ENCODE assay signal across 1 cellular context in the genomic region with DNA sequence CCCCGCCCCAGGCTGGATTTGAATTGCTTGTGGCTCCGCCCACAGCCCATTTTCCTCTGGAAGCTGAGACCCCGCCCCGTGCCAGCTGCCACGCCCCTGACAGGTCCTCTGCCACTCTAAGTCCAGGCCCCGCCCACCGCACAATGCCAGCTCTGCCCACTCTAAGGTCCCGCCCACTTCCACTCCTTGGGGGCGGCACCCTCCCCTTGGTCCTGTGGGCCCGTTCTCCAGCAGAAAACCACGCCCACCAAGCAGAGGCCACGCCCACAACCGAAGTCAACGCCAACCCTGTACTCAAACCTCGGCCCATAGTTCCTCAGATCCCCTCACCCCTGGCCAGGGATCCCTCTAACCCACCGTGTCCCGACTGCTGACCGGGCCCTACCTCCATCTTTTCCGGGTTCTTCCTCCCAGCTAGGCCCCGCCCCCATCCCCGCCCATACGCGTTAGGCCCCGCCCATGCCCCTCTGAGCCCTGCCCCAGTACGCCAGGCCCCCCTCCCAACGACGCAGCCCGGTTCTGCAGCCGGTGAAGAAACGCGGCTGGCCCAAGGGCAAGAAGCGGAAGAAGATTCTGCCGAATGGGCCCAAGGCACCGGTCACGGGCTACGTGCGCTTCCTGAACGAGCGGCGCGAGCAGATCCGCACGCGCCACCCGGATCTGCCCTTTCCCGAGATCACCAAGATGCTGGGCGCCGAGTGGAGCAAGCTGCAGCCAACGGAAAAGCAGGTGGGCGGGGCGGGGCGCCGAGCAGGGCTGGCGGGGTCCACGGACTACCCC.
TF ChIP-seq lines count a peak whose summit lies in the region.

No MANE protein-coding gene starts in this region.

TF ChIP-seq in K562, 482 proteins besides CTCF, POLR2A, EP300 and RAD21 (continued from another document and continues in another):
- TF ChIP-seq CHD1 (IDR thresholded peaks at IDR 0.05; ENCODE audit: low read length) (no peak), CREB1 (IDR thresholded peaks at IDR 0.05) (no peak), CREB1 (CRISPR knock-in tag; IDR thresholded peaks at IDR 0.05) (peak; percentile 16; the same call in 1 of the 2 replicates), FOXM1 (IDR thresholded peaks at IDR 0.05; ENCODE audit: low read depth) (no peak), FOXM1 (CRISPR knock-in tag; IDR thresholded peaks at IDR 0.05; ENCODE audit: low read depth) (no peak), PTTG1 (tag; IDR thresholded peaks at IDR 0.05; ENCODE audit: low read depth) (no peak), HMGN3 (IDR thresholded peaks at IDR 0.05; ENCODE audit: borderline replicate concordance, extremely low read depth, insufficient read length, low read depth, low read length) (peak; percentile 33), HMGXB4 (CRISPR knock-in tag; IDR thresholded peaks at IDR 0.05) (no peak), GATA2 (CRISPR knock-in tag; IDR thresholded peaks at IDR 0.05) (no peak), TCF15 (CRISPR knock-in tag; IDR thresholded peaks at IDR 0.05) (no peak), NFRKB (IDR thresholded peaks at IDR 0.05; ENCODE audit: low read depth) (0 out of 2 replicates have a peak, but pooled peaks have one; percentile 36), ZNF431 (CRISPR knock-in tag; IDR thresholded peaks at IDR 0.05) (no peak), CBX3 (IDR thresholded peaks at IDR 0.05; ENCODE audit: borderline replicate concordance in 1 of 2, low read length in 2 of 2) (peak in 1 of 2 experiments; percentile 17; a peak in 1 of 3 replicates), RFX5 (IDR thresholded peaks at IDR 0.05; ENCODE audit: low read depth, low read length) (no peak), POU5F1 (IDR thresholded peaks at IDR 0.05; ENCODE audit: borderline replicate concordance, low read depth, low read length, partially characterized antibody) (no peak), ZNF444 (CRISPR knock-in tag; IDR thresholded peaks at IDR 0.05) (no peak), MXI1 (IDR thresholded peaks at IDR 0.05; ENCODE audit: low read depth, low read length) (peak; percentile 20; the same call in 1 of the 2 replicates), ELF1 (tag; IDR thresholded peaks at IDR 0.05) (peak; percentile 59), XRCC5 (IDR thresholded peaks at IDR 0.05; ENCODE audit: low read depth, low read length) (peak; percentile 38; the same call in 1 of the 2 replicates), NFIX (CRISPR knock-in tag; IDR thresholded peaks at IDR 0.05; ENCODE audit: low read depth) (no peak), SMARCB1 (IDR thresholded peaks at IDR 0.05; ENCODE audit: insufficient read length, low read depth) (no peak), ZNF695 (CRISPR knock-in tag; IDR thresholded peaks at IDR 0.05) (no peak), ZBTB7A (IDR thresholded peaks at IDR 0.05; ENCODE audit: borderline replicate concordance, control insufficient read depth, low read depth, low read length) (no peak), MCM3 (IDR thresholded peaks at IDR 0.05) (no peak), ATF1 (CRISPR knock-in tag; IDR thresholded peaks at IDR 0.05) (no peak), ATF1 (tag; IDR thresholded peaks at IDR 0.05) (no peak), ZNF778 (CRISPR knock-in tag; IDR thresholded peaks at IDR 0.05) (no peak), CBX2 (IDR thresholded peaks at IDR 0.05; ENCODE audit: insufficient read depth, low read length, poor library complexity, severe bottlenecking) (no peak), HDAC2 (IDR thresholded peaks at IDR 0.05) (no peak), ZKSCAN3 (CRISPR knock-in tag; IDR thresholded peaks at IDR 0.05) (no peak), RNF219 (CRISPR knock-in tag; IDR thresholded peaks at IDR 0.05) (no peak), NUFIP1 (IDR thresholded peaks at IDR 0.05; ENCODE audit: partially characterized antibody) (no peak), SREBF1 (IDR thresholded peaks at IDR 0.05; ENCODE audit: borderline replicate concordance, low read depth, low read length) (no peak), KLF6 (CRISPR knock-in tag; IDR thresholded peaks at IDR 0.05; ENCODE audit: borderline replicate concordance) (no peak), LCOR (CRISPR knock-in tag; IDR thresholded peaks at IDR 0.05) (no peak), SIN3B (IDR thresholded peaks at IDR 0.05; ENCODE audit: low read depth) (no peak), SMAD1 (IDR thresholded peaks at IDR 0.05; ENCODE audit: low read depth, low read length, partially characterized antibody) (no peak), SFPQ (IDR thresholded peaks at IDR 0.05; ENCODE audit: low read depth, low read length) (no peak), TFAP4 (CRISPR knock-in tag; IDR thresholded peaks at IDR 0.05; ENCODE audit: borderline replicate concordance) (peak; percentile 60), MXD1 (CRISPR knock-in tag; IDR thresholded peaks at IDR 0.05; ENCODE audit: borderline replicate concordance, poor library complexity, severe bottlenecking) (no peak), SMAD2 (IDR thresholded peaks at IDR 0.05; ENCODE audit: low read depth, low read length) (no peak), STAT6 (CRISPR knock-in tag; IDR thresholded peaks at IDR 0.05) (no peak), ZNF395 (CRISPR knock-in tag; IDR thresholded peaks at IDR 0.05) (0 out of 2 replicates have a peak, but pooled peaks have one; percentile 29)
- TF ChIP-seq, protein P1, sequence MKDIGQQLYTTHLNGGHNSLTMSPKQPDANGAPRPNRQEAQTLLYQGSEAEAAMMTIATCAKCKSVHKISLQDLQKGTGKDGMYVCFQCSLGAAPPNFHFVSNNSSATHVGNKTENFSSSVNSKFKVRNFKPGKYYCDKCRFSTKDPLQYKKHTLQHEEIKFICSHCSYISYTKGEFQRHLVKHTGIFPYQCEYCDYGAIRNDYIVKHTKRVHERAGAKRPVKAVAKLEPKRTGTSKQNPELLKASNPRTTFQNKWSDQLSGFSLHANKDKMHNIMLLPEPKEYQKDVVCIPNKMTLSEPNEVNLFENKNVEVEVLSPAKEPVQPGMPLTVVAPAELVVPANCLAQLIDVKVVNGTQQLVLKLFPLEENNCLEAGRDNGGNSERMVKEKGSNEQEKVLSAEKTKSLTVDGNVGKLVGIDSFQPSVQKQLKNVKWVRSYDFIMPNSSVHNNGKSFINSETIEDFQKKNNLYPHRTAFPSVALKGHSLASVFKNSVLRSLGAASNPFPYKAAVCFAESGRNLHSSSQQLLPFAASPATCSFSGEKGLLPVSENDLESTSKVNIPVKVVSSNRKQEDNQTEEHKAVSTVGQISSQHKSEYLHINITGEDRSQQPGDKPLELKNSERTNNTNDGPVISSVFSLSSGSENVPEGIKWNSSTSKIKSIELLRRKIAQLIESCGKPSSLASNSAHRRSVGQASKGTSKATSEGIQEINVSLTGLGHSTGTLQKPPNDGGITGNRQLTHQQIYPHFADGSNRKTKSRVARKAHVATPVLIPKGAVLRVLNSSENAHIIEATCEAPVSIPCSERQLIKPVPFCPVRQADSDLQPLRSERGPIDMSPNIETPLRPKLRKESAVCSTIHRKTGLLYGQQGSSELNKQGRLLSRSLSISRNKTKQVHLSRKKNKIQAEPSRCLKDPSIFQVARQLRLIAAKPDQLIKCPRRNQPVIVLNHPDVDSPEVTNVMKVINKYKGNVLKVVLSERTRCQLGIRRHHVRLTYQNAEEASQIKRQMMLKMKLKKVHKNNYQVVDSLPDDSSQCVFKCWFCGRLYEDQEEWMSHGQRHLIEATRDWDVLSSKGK (CRISPR knock-in tag; IDR thresholded peaks at IDR 0.05) = no peak
- TF ChIP-seq, protein P2, sequence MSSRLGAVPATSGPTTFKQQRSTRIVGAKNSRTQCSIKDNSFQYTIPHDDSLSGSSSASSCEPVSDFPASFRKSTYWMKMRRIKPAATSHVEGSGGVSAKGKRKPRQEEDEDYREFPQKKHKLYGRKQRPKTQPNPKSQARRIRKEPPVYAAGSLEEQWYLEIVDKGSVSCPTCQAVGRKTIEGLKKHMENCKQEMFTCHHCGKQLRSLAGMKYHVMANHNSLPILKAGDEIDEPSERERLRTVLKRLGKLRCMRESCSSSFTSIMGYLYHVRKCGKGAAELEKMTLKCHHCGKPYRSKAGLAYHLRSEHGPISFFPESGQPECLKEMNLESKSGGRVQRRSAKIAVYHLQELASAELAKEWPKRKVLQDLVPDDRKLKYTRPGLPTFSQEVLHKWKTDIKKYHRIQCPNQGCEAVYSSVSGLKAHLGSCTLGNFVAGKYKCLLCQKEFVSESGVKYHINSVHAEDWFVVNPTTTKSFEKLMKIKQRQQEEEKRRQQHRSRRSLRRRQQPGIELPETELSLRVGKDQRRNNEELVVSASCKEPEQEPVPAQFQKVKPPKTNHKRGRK (tag; IDR thresholded peaks at IDR 0.05) = no peak
